In the genomic region with DNA sequence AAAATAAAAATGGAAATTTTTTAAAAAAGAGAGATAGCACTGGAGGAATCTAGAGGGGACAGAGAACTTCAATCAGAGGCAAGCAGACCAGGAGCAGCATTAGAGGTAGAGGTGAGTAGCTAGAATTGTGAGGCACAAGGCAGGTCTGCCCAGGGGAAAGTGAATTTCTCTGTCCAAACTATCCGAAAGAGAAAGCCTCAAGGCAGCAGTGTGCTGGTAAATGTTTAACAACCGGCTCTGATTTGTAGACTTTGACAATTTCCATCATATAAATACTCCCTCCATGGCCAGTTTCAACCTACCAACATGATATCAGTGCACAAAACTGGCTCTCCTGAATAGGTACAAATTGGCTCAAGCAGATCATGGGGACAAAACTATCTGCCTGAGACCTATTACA, we compare ENCODE assay signal across 1 cellular context.
TF ChIP-seq lines count a peak whose summit lies in the region.

No MANE protein-coding gene starts in this region.

TF ChIP-seq in GM12878, 131 proteins besides CTCF, POLR2A, EP300 and RAD21 (continued from another document):
- TF ChIP-seq BCLAF1 (IDR thresholded peaks at IDR 0.05): no peak
- no peak for TF ChIP-seq NFYA (IDR thresholded peaks at IDR 0.05; ENCODE audit: borderline replicate concordance, low read depth, low read length)
- no peak for TF ChIP-seq YY1 (IDR thresholded peaks at IDR 0.05; ENCODE audit: low read depth, low read length)
- TF ChIP-seq CEBPB (IDR thresholded peaks at IDR 0.05; ENCODE audit: borderline replicate concordance in 1 of 2, low read depth in 2 of 2, low read length in 2 of 2): no peak
- no peak for TF ChIP-seq RBBP5 (conservative IDR thresholded peaks at IDR 0.05)
- no peak for TF ChIP-seq NR2F1 (conservative IDR thresholded peaks at IDR 0.05)
- TF ChIP-seq DPF2 (IDR thresholded peaks at IDR 0.05): no peak
- TF ChIP-seq IRF4 (IDR thresholded peaks at IDR 0.05; ENCODE audit: low read depth, low read length): no peak
- TF ChIP-seq CHD1 (IDR thresholded peaks at IDR 0.05; ENCODE audit: low read depth, low read length): no peak
- TF ChIP-seq TCF12 (IDR thresholded peaks at IDR 0.05; ENCODE audit: low read depth, low read length): no peak
- TF ChIP-seq, protein P1, sequence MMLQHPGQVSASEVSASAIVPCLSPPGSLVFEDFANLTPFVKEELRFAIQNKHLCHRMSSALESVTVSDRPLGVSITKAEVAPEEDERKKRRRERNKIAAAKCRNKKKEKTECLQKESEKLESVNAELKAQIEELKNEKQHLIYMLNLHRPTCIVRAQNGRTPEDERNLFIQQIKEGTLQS (IDR thresholded peaks at IDR 0.05; ENCODE audit: borderline replicate concordance, extremely low read depth, low read depth, low read length): no peak
- no peak for TF ChIP-seq EED (IDR thresholded peaks at IDR 0.05; ENCODE audit: low read depth)
- TF ChIP-seq MEF2B (IDR thresholded peaks at IDR 0.05; ENCODE audit: partially characterized antibody, poor library complexity, severe bottlenecking): no peak
